ENCODE assay signal across 13 cellular contexts in the genomic region with DNA sequence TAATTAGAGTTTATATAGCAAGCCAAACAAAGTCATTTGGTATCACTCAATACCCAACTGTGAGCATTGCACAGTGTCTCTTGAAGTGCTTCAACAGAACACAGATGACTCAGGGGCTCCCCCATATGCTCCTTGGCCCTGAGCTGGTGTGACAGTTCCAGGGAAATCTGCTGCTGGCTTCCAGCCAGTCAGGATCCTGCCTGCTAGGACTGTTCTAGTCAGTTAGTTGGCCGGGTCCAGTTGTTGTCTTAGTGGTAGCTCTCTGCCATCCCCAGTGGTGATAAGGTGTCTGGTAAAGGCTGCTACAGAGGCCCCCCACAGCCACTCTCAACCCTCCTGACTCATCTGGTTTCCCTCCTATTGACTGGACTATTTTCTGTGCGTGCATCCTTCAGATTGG.
DNase-seq lines count a peak whose midpoint lies in the region; ATAC-seq, FAIRE-seq and TF ChIP-seq lines count a peak whose summit lies in the region.
"Had no signal": no experiment of that assay in that cellular context is flagged by ENCODE, and none has a peak within 500 bp of the region (broad histone marks: within the 10 kb centered on the region; RNA-seq: fewer than 3 reads in every experiment).

No MANE protein-coding gene starts in this region.

- H3K9me3 ChIP-seq in upper lobe of left lung, result no peaks in the 10 kb centered on the region
- H3K9me3 ChIP-seq in naive thymus-derived CD4-positive, alpha-beta T cell (ENCODE audit: control insufficient read depth in 2 of 3, low read length in 3 of 3), result no peaks in the 10 kb centered on the region

- H3K4me1 Mint-ChIP-seq in naive thymus-derived CD4-positive, alpha-beta T cell, result peaks cover 0 to 5% (median 0%) of the 10 kb centered on the region in 7 donors

- H3K27ac Mint-ChIP-seq in naive thymus-derived CD4-positive, alpha-beta T cell, result no peak overlapping the region
- H3K27ac Mint-ChIP-seq: activated T-cell treated with anti-CD3 and anti-CD28 coated beads, Interleukin-2, amount 50 U/mL, for 24 hours; progenitor cell of endocrine pancreas had no signal

- H3K9me3 Mint-ChIP-seq in naive thymus-derived CD4-positive, alpha-beta T cell, result no peaks in the 10 kb centered on the region
- H3K9me3 Mint-ChIP-seq: activated T-cell treated with anti-CD3 and anti-CD28 coated beads, Interleukin-2, amount 50 U/mL, for 24 hours had no signal

- H3K27me3 ChIP-seq in bronchial epithelial cell (ENCODE audit: control insufficient read depth, insufficient read depth, low read length), result no peaks in the 10 kb centered on the region
- no peaks in the 10 kb centered on the region for H3K27me3 ChIP-seq in upper lobe of left lung
- H3K27me3 ChIP-seq in naive thymus-derived CD4-positive, alpha-beta T cell (ENCODE audit: control insufficient read depth in 2 of 2, insufficient read depth in 2 of 2, low read length in 2 of 2), result no peaks in the 10 kb centered on the region

- peak; percentile 28 for FAIRE-seq in bronchial epithelial cell (lab: Jason Lieb, UNC)
- FAIRE-seq: islet of Langerhans had no signal

- H3K4me1 ChIP-seq in upper lobe of left lung, result peaks cover 0 to 1% (median 0%) of the 10 kb centered on the region in 4 donors
- no peaks in the 10 kb centered on the region for H3K4me1 ChIP-seq in naive thymus-derived CD4-positive, alpha-beta T cell (ENCODE audit: control insufficient read depth in 2 of 2, insufficient read depth in 2 of 2, low read length in 2 of 2)

- TF ChIP-seq CTCF in bronchial epithelial cell (IDR thresholded peaks at IDR 0.05; ENCODE audit: insufficient read depth, low read length, severe bottlenecking), result no peak
- no peak for TF ChIP-seq CTCF in upper lobe of left lung (IDR thresholded peaks at IDR 0.05)

- H3K4me3 ChIP-seq in bronchial epithelial cell (ENCODE audit: low read depth, low read length) (no peak overlapping the region), upper lobe of left lung (no peak overlapping the region)
- no peak overlapping the region for H3K4me3 ChIP-seq in naive thymus-derived CD4-positive, alpha-beta T cell (ENCODE audit: low read length)

- 77 to 83% methylated on average over 1 to 2 of the region's 2 CpGs for WGBS in upper lobe of left lung, 2 donors

- CTCF ChIA-PET in naive thymus-derived CD4-positive, alpha-beta T cell (lab: Charles Lee), result no interaction called here

- ATAC-seq in left colon, result no peak
- peak; percentile 68 to 71 for ATAC-seq in upper lobe of left lung (ENCODE audit: low FRiP score in 2 of 2)
- ATAC-seq in naive thymus-derived CD4-positive, alpha-beta T cell, result no peak
- ATAC-seq in HG03354 (IDR thresholded peaks at IDR 0.05; ENCODE audit: poor library complexity, severe bottlenecking, unreplicated experiment), result no peak

- H3K27ac ChIP-seq in upper lobe of left lung, result no peak overlapping the region
- H3K27ac ChIP-seq in naive thymus-derived CD4-positive, alpha-beta T cell (ENCODE audit: low read depth, low read length), result no peak overlapping the region
- H3K27ac ChIP-seq: 22Rv1 had no signal

- no peak for TF ChIP-seq EP300 in upper lobe of left lung (IDR thresholded peaks at IDR 0.05)

- intact Hi-C loops in left colon (cut with DNase I, micrococcal nuclease), result no loop called here
- intact Hi-C loops in naive thymus-derived CD4-positive, alpha-beta T cell (cut with micrococcal nuclease), result no loop called here

- DNase-seq in NCI-H2171 treated with DMSO at 0.1 percent for 48 hours (lab: John Stamatoyannopoulos, UW) (peak; percentile 47), NCI-H2171 (lab: John Stamatoyannopoulos, UW) (no peak), bronchial epithelial cell (ENCODE audit: low read depth) (no peak), left colon (peak; percentile 31 to 50), upper lobe of left lung (peak in 1 of 2 donors; percentile 28)
- no peak for DNase-seq in naive thymus-derived CD4-positive, alpha-beta T cell
- no peak for DNase-seq in activated CD8-positive, alpha-beta memory T cell treated with anti-CD3 and anti-CD28 coated beads, Interleukin-2, amount 50 U/mL, for 48 hours
- DNase-seq: activated T-cell treated with anti-CD3 and anti-CD28 coated beads, Interleukin-2, amount 50 U/mL, for 24 hours; NCI-H510A treated with DMSO at 0.1 percent for 48 hours had no signal

- no peak overlapping the region for H3K4me3 Mint-ChIP-seq in naive thymus-derived CD4-positive, alpha-beta T cell
- H3K4me3 Mint-ChIP-seq: activated T-cell treated with anti-CD3 and anti-CD28 coated beads, Interleukin-2, amount 50 U/mL, for 24 hours had no signal

- POLR2A ChIA-PET in naive thymus-derived CD4-positive, alpha-beta T cell (lab: Charles Lee), result no interaction called here

- H3K36me3 ChIP-seq in bronchial epithelial cell (ENCODE audit: control insufficient read depth, insufficient read depth, low read length), result no peaks in the 10 kb centered on the region
- H3K36me3 ChIP-seq in upper lobe of left lung, result no peaks in the 10 kb centered on the region
- H3K36me3 ChIP-seq in naive thymus-derived CD4-positive, alpha-beta T cell (ENCODE audit: control insufficient read depth in 2 of 3, insufficient read depth in 3 of 3, low read length in 3 of 3), result no peaks in the 10 kb centered on the region

- no peak for TF ChIP-seq POLR2A in upper lobe of left lung (IDR thresholded peaks at IDR 0.05)

- no peaks in the 10 kb centered on the region for H3K36me3 Mint-ChIP-seq in naive thymus-derived CD4-positive, alpha-beta T cell

- H3K27me3 Mint-ChIP-seq in naive thymus-derived CD4-positive, alpha-beta T cell, result peaks cover 5 to 19% (median 8%) of the 10 kb centered on the region in 5 donors
- H3K27me3 Mint-ChIP-seq: progenitor cell of endocrine pancreas had no signal

Comparison
In these comparisons a context has a peak if more than half of its experiments do, and no peak if none do; other contexts are left out.
1. DNase-seq: peak in NCI-H2171 treated with DMSO at 0.1 percent for 48 hours (single experiment) and left colon (2 of 2); none in NCI-H2171 (single experiment), bronchial epithelial cell (single experiment), naive thymus-derived CD4-positive, alpha-beta T cell (0 of 9) and activated CD8-positive, alpha-beta memory T cell treated with anti-CD3 and anti-CD28 coated beads, Interleukin-2, amount 50 U/mL, for 48 hours (single experiment).
2. ATAC-seq: peak in upper lobe of left lung (2 of 2); none in left colon (single experiment), naive thymus-derived CD4-positive, alpha-beta T cell (single experiment) and HG03354 (single experiment).